In the genomic region with DNA sequence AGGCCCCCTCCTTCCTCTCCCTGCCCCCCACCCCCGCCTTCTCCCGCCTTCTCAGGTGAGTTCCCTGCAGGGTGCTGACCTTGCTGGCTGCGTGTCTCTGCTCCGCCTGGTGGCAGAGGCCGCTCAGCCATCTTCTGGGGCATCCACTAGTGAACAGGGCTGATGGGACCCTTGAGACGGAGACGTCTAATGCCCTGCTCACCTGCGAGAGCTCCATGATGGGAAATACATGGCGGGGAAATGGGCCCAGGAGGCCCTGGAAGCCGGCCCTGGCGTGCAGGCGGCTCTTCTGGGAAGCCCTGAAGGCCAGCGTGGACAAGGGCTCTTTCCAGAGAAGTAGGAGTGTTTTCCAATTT, we compare ENCODE assay signal across 1 cellular context.
TF ChIP-seq lines count a peak whose summit lies in the region.

No MANE protein-coding gene starts in this region.

TF ChIP-seq in HCT116, 20 proteins besides CTCF, POLR2A, EP300 and RAD21 (continued from another document):
- TF ChIP-seq, protein P1, sequence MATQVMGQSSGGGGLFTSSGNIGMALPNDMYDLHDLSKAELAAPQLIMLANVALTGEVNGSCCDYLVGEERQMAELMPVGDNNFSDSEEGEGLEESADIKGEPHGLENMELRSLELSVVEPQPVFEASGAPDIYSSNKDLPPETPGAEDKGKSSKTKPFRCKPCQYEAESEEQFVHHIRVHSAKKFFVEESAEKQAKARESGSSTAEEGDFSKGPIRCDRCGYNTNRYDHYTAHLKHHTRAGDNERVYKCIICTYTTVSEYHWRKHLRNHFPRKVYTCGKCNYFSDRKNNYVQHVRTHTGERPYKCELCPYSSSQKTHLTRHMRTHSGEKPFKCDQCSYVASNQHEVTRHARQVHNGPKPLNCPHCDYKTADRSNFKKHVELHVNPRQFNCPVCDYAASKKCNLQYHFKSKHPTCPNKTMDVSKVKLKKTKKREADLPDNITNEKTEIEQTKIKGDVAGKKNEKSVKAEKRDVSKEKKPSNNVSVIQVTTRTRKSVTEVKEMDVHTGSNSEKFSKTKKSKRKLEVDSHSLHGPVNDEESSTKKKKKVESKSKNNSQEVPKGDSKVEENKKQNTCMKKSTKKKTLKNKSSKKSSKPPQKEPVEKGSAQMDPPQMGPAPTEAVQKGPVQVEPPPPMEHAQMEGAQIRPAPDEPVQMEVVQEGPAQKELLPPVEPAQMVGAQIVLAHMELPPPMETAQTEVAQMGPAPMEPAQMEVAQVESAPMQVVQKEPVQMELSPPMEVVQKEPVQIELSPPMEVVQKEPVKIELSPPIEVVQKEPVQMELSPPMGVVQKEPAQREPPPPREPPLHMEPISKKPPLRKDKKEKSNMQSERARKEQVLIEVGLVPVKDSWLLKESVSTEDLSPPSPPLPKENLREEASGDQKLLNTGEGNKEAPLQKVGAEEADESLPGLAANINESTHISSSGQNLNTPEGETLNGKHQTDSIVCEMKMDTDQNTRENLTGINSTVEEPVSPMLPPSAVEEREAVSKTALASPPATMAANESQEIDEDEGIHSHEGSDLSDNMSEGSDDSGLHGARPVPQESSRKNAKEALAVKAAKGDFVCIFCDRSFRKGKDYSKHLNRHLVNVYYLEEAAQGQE (IDR thresholded peaks at IDR 0.05; ENCODE audit: low read depth), result no peak
- TF ChIP-seq, protein P2, sequence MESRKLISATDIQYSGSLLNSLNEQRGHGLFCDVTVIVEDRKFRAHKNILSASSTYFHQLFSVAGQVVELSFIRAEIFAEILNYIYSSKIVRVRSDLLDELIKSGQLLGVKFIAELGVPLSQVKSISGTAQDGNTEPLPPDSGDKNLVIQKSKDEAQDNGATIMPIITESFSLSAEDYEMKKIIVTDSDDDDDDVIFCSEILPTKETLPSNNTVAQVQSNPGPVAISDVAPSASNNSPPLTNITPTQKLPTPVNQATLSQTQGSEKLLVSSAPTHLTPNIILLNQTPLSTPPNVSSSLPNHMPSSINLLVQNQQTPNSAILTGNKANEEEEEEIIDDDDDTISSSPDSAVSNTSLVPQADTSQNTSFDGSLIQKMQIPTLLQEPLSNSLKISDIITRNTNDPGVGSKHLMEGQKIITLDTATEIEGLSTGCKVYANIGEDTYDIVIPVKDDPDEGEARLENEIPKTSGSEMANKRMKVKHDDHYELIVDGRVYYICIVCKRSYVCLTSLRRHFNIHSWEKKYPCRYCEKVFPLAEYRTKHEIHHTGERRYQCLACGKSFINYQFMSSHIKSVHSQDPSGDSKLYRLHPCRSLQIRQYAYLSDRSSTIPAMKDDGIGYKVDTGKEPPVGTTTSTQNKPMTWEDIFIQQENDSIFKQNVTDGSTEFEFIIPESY (IDR thresholded peaks at IDR 0.05; ENCODE audit: extremely low read depth, insufficient replicate concordance, low read length), result no peak
